ENCODE assay signal across 22 cellular contexts in the genomic region with DNA sequence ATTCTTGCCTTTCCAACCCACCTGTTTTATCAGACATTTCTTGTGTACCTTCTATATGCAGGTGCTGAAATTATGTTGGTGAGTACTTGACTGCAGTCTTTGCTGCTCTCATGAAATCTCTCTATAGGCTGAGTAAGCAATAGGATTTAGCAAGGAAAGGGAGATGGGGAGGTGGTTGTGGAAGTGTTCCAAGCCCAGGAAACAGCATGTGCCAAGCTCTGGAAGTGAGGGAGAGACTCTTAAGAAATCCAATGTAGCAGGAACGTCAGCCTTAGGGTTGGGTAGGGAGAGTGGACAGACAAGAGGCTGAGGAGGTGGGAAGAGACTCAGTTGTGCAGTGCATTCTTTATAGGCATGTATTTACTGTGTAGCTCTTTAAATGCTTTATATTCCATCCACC. TPM values are rescaled to one million over a fixed set of nuclear protein-coding genes. Genes with fewer than 3 reads are reported as not detected.
A peak's percentile ranks its signal among the peaks of the same experiment; 100 is the strongest.
DNase-seq lines count a peak whose midpoint lies in the region; ATAC-seq and TF ChIP-seq lines count a peak whose summit lies in the region.
"Had no signal": no experiment of that assay in that cellular context is flagged by ENCODE, and none has a peak within 500 bp of the region (broad histone marks: within the 10 kb centered on the region; RNA-seq: fewer than 3 reads in every experiment).

No MANE protein-coding gene starts in this region.

- in situ Hi-C loops in HAP-1 (cut with MboI; ENCODE audit: low sequenced_read_pairs): no loop called here

- H3K27ac Mint-ChIP-seq in HFFc6: peak overlapping the region; percentile 50; the same call in 1 of the 2 replicates
- H3K27ac Mint-ChIP-seq in brain: peak overlapping the region in 4 of 5 experiments; percentile 52 to 72 (median 60)
- H3K27ac Mint-ChIP-seq in stimulated activated memory B cell treated with anti-CD40 and anti-IgM and Interleukin-4, amounts not matched to agents 10 μg/mL and 1 μg/mL and 100 μg/mL, for 72 hours: no peak overlapping the region
- H3K27ac Mint-ChIP-seq: activated CD8-positive, alpha-beta memory T cell treated with anti-CD3 and anti-CD28 coated beads, Interleukin-2, amount 10 ng/mL, durations not matched to agents 7 days and 5 days; activated naive CD8-positive, alpha-beta T cell treated with anti-CD3 and anti-CD28 coated beads for 36 hours; activated T-helper 17 cell treated with anti-CD3 and anti-CD28 coated beads, Interleukin-2, amount 50 U/mL, for 72 hours had no signal

- no peak overlapping the region for H3K4me2 ChIP-seq in PC-3 (ENCODE audit: low read length)

- H3K36me3 ChIP-seq in PC-3 (ENCODE audit: low read depth, low read length): 0 out of 2 replicates have a peak, but pooled peaks cover 3% of the 10 kb centered on the region
- H3K36me3 ChIP-seq in HAP-1 (replicated peaks): no peaks in the 10 kb centered on the region
- H3K36me3 ChIP-seq: breast epithelium, gastroesophageal sphincter, neutrophil, right atrium auricular region, tibial nerve had no signal

- H3K36me3 Mint-ChIP-seq in HFFc6 (ENCODE audit: low read depth) (peaks cover 81% of the 10 kb centered on the region), brain (peaks cover 58% of the 10 kb centered on the region)
- peaks cover 7% of the 10 kb centered on the region for H3K36me3 Mint-ChIP-seq in stimulated activated memory B cell treated with anti-CD40 and anti-IgM and Interleukin-4, amounts not matched to agents 10 μg/mL and 1 μg/mL and 100 μg/mL, for 72 hours

- CTCF ChIA-PET in PC-3 (lab: Charles Lee): no interaction called here

- H3K27me3 ChIP-seq in PC-3 (ENCODE audit: low read length): no peaks in the 10 kb centered on the region
- H3K27me3 ChIP-seq in HAP-1 (ENCODE audit: low read depth): no peaks in the 10 kb centered on the region
- H3K27me3 ChIP-seq: breast epithelium, gastroesophageal sphincter, right atrium auricular region, tibial nerve had no signal

- H4K20me1 ChIP-seq in PC-3 (ENCODE audit: low read length): 0 out of 2 replicates have a peak, but pooled peaks cover 7% of the 10 kb centered on the region

- H3K9me2 ChIP-seq in PC-3 (replicated peaks; ENCODE audit: low read length): no peaks in the 10 kb centered on the region

- H3K4me3 Mint-ChIP-seq in HFFc6 (peak overlapping the region; percentile 46; the same call in 1 of the 2 replicates), brain (peak overlapping the region in 4 of 5 experiments; percentile 34 to 65 (median 36))
- no peak overlapping the region for H3K4me3 Mint-ChIP-seq in stimulated activated memory B cell treated with anti-CD40 and anti-IgM and Interleukin-4, amounts not matched to agents 10 μg/mL and 1 μg/mL and 100 μg/mL, for 72 hours
- H3K4me3 Mint-ChIP-seq: activated CD8-positive, alpha-beta memory T cell treated with anti-CD3 and anti-CD28 coated beads, Interleukin-2, amount 10 ng/mL, durations not matched to agents 7 days and 5 days; activated naive CD8-positive, alpha-beta T cell treated with anti-CD3 and anti-CD28 coated beads for 36 hours; activated T-helper 17 cell treated with anti-CD3 and anti-CD28 coated beads, Interleukin-2, amount 50 U/mL, for 72 hours had no signal

- H3K9ac ChIP-seq in PC-3 (ENCODE audit: low read length): no peak overlapping the region

- ATAC-seq in stimulated activated memory B cell treated with anti-CD40 and anti-IgM and Interleukin-4, amounts not matched to agents 10 μg/mL and 1 μg/mL and 100 μg/mL, for 72 hours: no peak
- no peak for ATAC-seq in PC-3
- ATAC-seq: activated CD8-positive, alpha-beta memory T cell treated with anti-CD3 and anti-CD28 coated beads, Interleukin-2, amount 10 ng/mL, durations not matched to agents 7 days and 5 days; activated T-helper 17 cell treated with anti-CD3 and anti-CD28 coated beads, Interleukin-2, amount 50 U/mL, for 72 hours; gastroesophageal sphincter had no signal

- POLR2A ChIA-PET in PC-3 (lab: Charles Lee; ENCODE audit: unreplicated experiment): no interaction called here

- no peaks in the 10 kb centered on the region for H3F3A ChIP-seq in PC-3 (ENCODE audit: low read length, unreplicated experiment)

- intact Hi-C loops in PC-3 (cut with micrococcal nuclease): no loop called here

- TF ChIP-seq CTCF in HFFc6 (IDR thresholded peaks at IDR 0.05) (no peak), brain (conservative IDR thresholded peaks at IDR 0.05) (no peak), fibroblast of villous mesenchyme (IDR thresholded peaks at IDR 0.05; ENCODE audit: insufficient read depth, low read depth, low read length) (no peak), PC-3 (conservative IDR thresholded peaks at IDR 0.05; ENCODE audit: low read depth, low read length) (no peak)

- no peaks in the 10 kb centered on the region for H3K9me3 ChIP-seq in PC-3 (ENCODE audit: low read length)
- no peaks in the 10 kb centered on the region for H3K9me3 ChIP-seq in HAP-1
- H3K9me3 ChIP-seq: breast epithelium, gastroesophageal sphincter, neutrophil, right atrium auricular region, tibial nerve had no signal

- peaks cover 12% of the 10 kb centered on the region for H3K4me1 ChIP-seq in PC-3 (ENCODE audit: insufficient read depth, low read length)
- H3K4me1 ChIP-seq in HAP-1: peaks cover 19% of the 10 kb centered on the region
- H3K4me1 ChIP-seq: breast epithelium had no signal

- DNase-seq in HFFc6 (no peak), fibroblast of villous mesenchyme (ENCODE audit: low read depth) (peak; percentile 80), skeletal muscle cell (ENCODE audit: low read depth) (peak; percentile 69), PC-3 (no peak), HAP-1 (ENCODE audit: low spot score in 2 of 2) (no peak), NCI-H1694 (lab: John Stamatoyannopoulos, UW) (no peak)
- DNase-seq: activated CD4-positive, alpha-beta T cell treated with anti-CD3 and anti-CD28 coated beads for 4 hours; activated CD8-positive, alpha-beta memory T cell treated with anti-CD3 and anti-CD28 coated beads, Interleukin-2, amount 10 ng/mL, durations not matched to agents 7 days and 5 days; activated naive CD8-positive, alpha-beta T cell treated with anti-CD3 and anti-CD28 coated beads for 36 hours; DND-41; GOT3; NCI-H1105; NCI-H524; stimulated activated naive CD4-positive, alpha-beta T cell treated with Interleukin-2 at 50 U/mL for 16 hours had no signal

- peaks cover 81% of the 10 kb centered on the region for H3K79me2 ChIP-seq in PC-3 (ENCODE audit: low read length)

- no peak overlapping the region for H2AFZ ChIP-seq in PC-3 (ENCODE audit: low read length)

- H3K4me3 ChIP-seq in fibroblast of villous mesenchyme (ENCODE audit: low read depth, low read length): no peak overlapping the region
- H3K4me3 ChIP-seq in skeletal muscle cell (ENCODE audit: low read depth, low read length): no peak overlapping the region
- H3K4me3 ChIP-seq in PC-3 (ENCODE audit: low read length): no peak overlapping the region
- no peak overlapping the region for H3K4me3 ChIP-seq in HAP-1
- H3K4me3 ChIP-seq: breast epithelium, gastroesophageal sphincter, right atrium auricular region, tibial nerve had no signal

- H3K27me3 Mint-ChIP-seq in HFFc6 (ENCODE audit: insufficient read depth) (peaks cover 10% of the 10 kb centered on the region), brain (peaks cover 12% of the 10 kb centered on the region)
- H3K27me3 Mint-ChIP-seq in stimulated activated memory B cell treated with anti-CD40 and anti-IgM and Interleukin-4, amounts not matched to agents 10 μg/mL and 1 μg/mL and 100 μg/mL, for 72 hours: no peaks in the 10 kb centered on the region
- H3K27me3 Mint-ChIP-seq: activated naive CD8-positive, alpha-beta T cell treated with anti-CD3 and anti-CD28 coated beads for 36 hours; activated T-helper 17 cell treated with anti-CD3 and anti-CD28 coated beads, Interleukin-2, amount 50 U/mL, for 72 hours had no signal

- no peak overlapping the region for H3K27ac ChIP-seq in PC-3 (ENCODE audit: low read length)
- H3K27ac ChIP-seq: breast epithelium, gastroesophageal sphincter, neutrophil, right atrium auricular region, tibial nerve had no signal

- H3K4me1 Mint-ChIP-seq in HFFc6 (ENCODE audit: low read depth) (peaks cover 81% of the 10 kb centered on the region), brain (peaks cover 85% of the 10 kb centered on the region)
- H3K4me1 Mint-ChIP-seq in stimulated activated memory B cell treated with anti-CD40 and anti-IgM and Interleukin-4, amounts not matched to agents 10 μg/mL and 1 μg/mL and 100 μg/mL, for 72 hours: peaks cover 17% of the 10 kb centered on the region

- H3K9me3 Mint-ChIP-seq in HFFc6 (no peaks in the 10 kb centered on the region), brain (peaks cover 0 to 6% (median 0%) of the 10 kb centered on the region in 5 experiments)
- H3K9me3 Mint-ChIP-seq in stimulated activated memory B cell treated with anti-CD40 and anti-IgM and Interleukin-4, amounts not matched to agents 10 μg/mL and 1 μg/mL and 100 μg/mL, for 72 hours: no peaks in the 10 kb centered on the region
- H3K9me3 Mint-ChIP-seq: activated naive CD8-positive, alpha-beta T cell treated with anti-CD3 and anti-CD28 coated beads for 36 hours; activated T-helper 17 cell treated with anti-CD3 and anti-CD28 coated beads, Interleukin-2, amount 50 U/mL, for 72 hours had no signal

- BruUV-seq in PC-3 (replicated peaks; lab: Mats Ljungman, UMichigan): no TSS peak

RNA-seq across cellular contexts. Expression of a gene that starts 5.6 kb away (rescaled TPM):
- total RNA-seq in HFFc6 (2021; fragmentation: NEBNext Ultra II Directional; extraction: Animal tissue kit (Norgen Biotek cat#: 25700)): 100 to 1,000 TPM; 563 to 907 (median 620) TPM
- 35.8 TPM for polyA plus RNA-seq in brain (ENCODE audit: insufficient read depth, low read depth, low replicate concordance)
- total RNA-seq in fibroblast of villous mesenchyme (439 and 632 TPM in 2 replicates), PC-3 (2014; rRNA removed) (39.0 and 46.0 TPM in 2 replicates)

RNA-seq across cellular contexts. Expression of a gene that starts 57.2 kb away (rescaled TPM):
- under 1 TPM; 0.09 to 0.14 (median 0.11) TPM for total RNA-seq in HFFc6 (2021; fragmentation: NEBNext Ultra II Directional; extraction: Animal tissue kit (Norgen Biotek cat#: 25700))
- 0.29 TPM for polyA plus RNA-seq in brain (ENCODE audit: insufficient read depth, low read depth, low replicate concordance)
- total RNA-seq in fibroblast of villous mesenchyme (under 0.01 and 0.32 TPM in 2 replicates), PC-3 (2014; rRNA removed) (4.8 and 6.3 TPM in 2 replicates)
- total RNA-seq: activated CD8-positive, alpha-beta memory T cell treated with anti-CD3 and anti-CD28 coated beads, Interleukin-2, amount 10 ng/mL, durations not matched to agents 7 days and 5 days; activated T-helper 17 cell treated with anti-CD3 and anti-CD28 coated beads, Interleukin-2, amount 50 U/mL, for 72 hours; right atrium auricular region had no signal

Comparison
In these comparisons a context has a peak if more than half of its experiments do, and no peak if none do; other contexts are left out.
1. DNase-seq: peak in fibroblast of villous mesenchyme (single experiment) and skeletal muscle cell (single experiment); none in HFFc6 (single experiment), PC-3 (single experiment), HAP-1 (0 of 2) and NCI-H1694 (single experiment).